ENCODE assay signal across 15 cellular contexts in the genomic region with DNA sequence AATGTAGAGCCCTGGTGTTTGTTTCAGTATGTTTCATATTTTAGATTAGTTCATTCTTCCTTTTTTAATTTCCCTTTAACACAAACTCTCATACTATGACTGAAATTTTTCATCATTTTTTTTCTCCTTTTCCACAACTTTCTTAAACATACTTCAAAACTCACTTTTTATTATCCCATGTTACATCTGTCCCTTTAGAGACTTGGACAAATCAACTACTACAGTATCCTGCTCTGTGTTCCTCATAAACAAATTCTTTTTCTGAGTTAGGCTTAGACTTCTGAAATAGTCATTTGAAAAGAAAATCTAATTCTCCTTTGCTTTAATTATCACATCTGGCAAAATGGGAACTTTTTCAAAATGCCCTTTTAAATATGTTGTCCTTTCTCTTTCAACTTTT. TPM values are rescaled to one million over a fixed set of nuclear protein-coding genes. Genes with fewer than 3 reads are reported as not detected.
DNase-seq lines count a peak whose midpoint lies in the region; ATAC-seq and TF ChIP-seq lines count a peak whose summit lies in the region.
"Had no signal": no experiment of that assay in that cellular context is flagged by ENCODE, and none has a peak within 500 bp of the region (broad histone marks: within the 10 kb centered on the region; RNA-seq: fewer than 3 reads in every experiment).

No MANE protein-coding gene starts in this region.

- H3K4me1 Mint-ChIP-seq in CD14-positive monocyte: peaks cover 38% of the 10 kb centered on the region
- peaks cover 58% of the 10 kb centered on the region for H3K4me1 Mint-ChIP-seq in activated T-helper 1 cell treated with anti-CD3 and anti-CD28 coated beads, Interleukin-12 subunit alpha, Interleukin-12 subunit beta, Interleukin-2, Interleukin-4 antibody, amounts not matched to agents 30 ng/mL and 10 ng/mL and 1 ng/mL, durations not matched to agents 14 hours and 24 hours and 36 hours (ENCODE audit: low read depth)
- peaks cover 53 to 97% (median 85%) of the 10 kb centered on the region in 7 donors for H3K4me1 Mint-ChIP-seq in naive thymus-derived CD4-positive, alpha-beta T cell

- CTCF ChIA-PET in naive thymus-derived CD4-positive, alpha-beta T cell (lab: Charles Lee): interaction anchor here (0.6 kb wide), 1 partner anchor 94 kb away, joined by 3 read pairs; no protein-coding TSS in a partner anchor

- H3F3A ChIP-seq in DOHH2 (ENCODE audit: control insufficient read depth, insufficient read depth): peaks cover 22% of the 10 kb centered on the region

- H3K27me3 Mint-ChIP-seq in CD14-positive monocyte (ENCODE audit: low read depth in 3 of 3): no peaks in the 10 kb centered on the region
- no peaks in the 10 kb centered on the region for H3K27me3 Mint-ChIP-seq in activated T-helper 1 cell treated with anti-CD3 and anti-CD28 coated beads, Interleukin-12 subunit alpha, Interleukin-12 subunit beta, Interleukin-2, Interleukin-4 antibody, amounts not matched to agents 30 ng/mL and 10 ng/mL and 1 ng/mL, durations not matched to agents 14 hours and 24 hours and 36 hours (ENCODE audit: insufficient read depth)
- no peaks in the 10 kb centered on the region for H3K27me3 Mint-ChIP-seq in naive thymus-derived CD4-positive, alpha-beta T cell
- H3K27me3 Mint-ChIP-seq: type B pancreatic cell had no signal

- no peaks in the 10 kb centered on the region for H3K9me3 ChIP-seq in DOHH2 (ENCODE audit: control insufficient read depth, insufficient read depth, low read length)
- no peaks in the 10 kb centered on the region for H3K9me3 ChIP-seq in naive thymus-derived CD4-positive, alpha-beta T cell (ENCODE audit: control insufficient read depth in 2 of 3, low read length in 3 of 3)
- no peaks in the 10 kb centered on the region for H3K9me3 ChIP-seq in upper lobe of left lung

- peaks cover 8 to 9% of the 10 kb centered on the region in 2 donors for H3K36me3 Mint-ChIP-seq in CD14-positive monocyte
- H3K36me3 Mint-ChIP-seq in activated T-helper 1 cell treated with anti-CD3 and anti-CD28 coated beads, Interleukin-12 subunit alpha, Interleukin-12 subunit beta, Interleukin-2, Interleukin-4 antibody, amounts not matched to agents 30 ng/mL and 10 ng/mL and 1 ng/mL, durations not matched to agents 14 hours and 24 hours and 36 hours (ENCODE audit: low read depth): peaks cover 16% of the 10 kb centered on the region
- H3K36me3 Mint-ChIP-seq in naive thymus-derived CD4-positive, alpha-beta T cell: peaks cover 0 to 14% (median 3%) of the 10 kb centered on the region in 5 donors

- peaks cover 100% of the 10 kb centered on the region for H3K79me2 ChIP-seq in DOHH2 (ENCODE audit: control insufficient read depth, low read length)

- H3K9me2 ChIP-seq in DOHH2 (replicated peaks; ENCODE audit: control insufficient read depth, low read length): no peaks in the 10 kb centered on the region

- no peak for TF ChIP-seq POLR2A in upper lobe of left lung (IDR thresholded peaks at IDR 0.05)

- no peak overlapping the region for H3K27ac ChIP-seq in DOHH2 (ENCODE audit: low read depth, low read length)
- H3K27ac ChIP-seq in naive thymus-derived CD4-positive, alpha-beta T cell (ENCODE audit: low read depth, low read length): no peak overlapping the region
- no peak overlapping the region for H3K27ac ChIP-seq in upper lobe of left lung
- H3K27ac ChIP-seq: C4-2B, coronary artery had no signal

- TF ChIP-seq CTCF in CD14-positive monocyte (IDR thresholded peaks at IDR 0.05) (no peak), DOHH2 (IDR thresholded peaks at IDR 0.05; ENCODE audit: low read depth, low read length, poor library complexity, severe bottlenecking) (no peak), upper lobe of left lung (IDR thresholded peaks at IDR 0.05) (no peak)

- H3K9me3 Mint-ChIP-seq in CD14-positive monocyte: no peaks in the 10 kb centered on the region
- H3K9me3 Mint-ChIP-seq in activated T-helper 1 cell treated with anti-CD3 and anti-CD28 coated beads, Interleukin-12 subunit alpha, Interleukin-12 subunit beta, Interleukin-2, Interleukin-4 antibody, amounts not matched to agents 30 ng/mL and 10 ng/mL and 1 ng/mL, durations not matched to agents 14 hours and 24 hours and 36 hours: no peaks in the 10 kb centered on the region
- peaks cover 0 to 3% (median 0%) of the 10 kb centered on the region in 11 donors for H3K9me3 Mint-ChIP-seq in naive thymus-derived CD4-positive, alpha-beta T cell
- H3K9me3 Mint-ChIP-seq: type B pancreatic cell had no signal

- no peak overlapping the region for H3K4me3 Mint-ChIP-seq in CD14-positive monocyte
- H3K4me3 Mint-ChIP-seq in activated T-helper 1 cell treated with anti-CD3 and anti-CD28 coated beads, Interleukin-12 subunit alpha, Interleukin-12 subunit beta, Interleukin-2, Interleukin-4 antibody, amounts not matched to agents 30 ng/mL and 10 ng/mL and 1 ng/mL, durations not matched to agents 14 hours and 24 hours and 36 hours: peak overlapping the region; percentile 9
- H3K4me3 Mint-ChIP-seq in naive thymus-derived CD4-positive, alpha-beta T cell: peak overlapping the region; percentile 4 to 93 (median 58)
- H3K4me3 Mint-ChIP-seq: type B pancreatic cell had no signal

- DNase-seq in CD14-positive monocyte (ENCODE audit: low spot score) (no peak), upper lobe of left lung (no peak), Right ventricle myocardium superior (no peak)
- DNase-seq in activated T-helper 1 cell treated with anti-CD3 and anti-CD28 coated beads, Interleukin-12 subunit alpha, Interleukin-12 subunit beta, Interleukin-2, Interleukin-4 antibody, amounts not matched to agents 30 ng/mL and 10 ng/mL and 1 ng/mL, durations not matched to agents 14 hours and 24 hours and 36 hours (ENCODE audit: low spot score): no peak
- no peak for DNase-seq in naive thymus-derived CD4-positive, alpha-beta T cell
- no peak for DNase-seq in stimulated activated naive CD4-positive, alpha-beta T cell treated with Interleukin-2 at 50 U/mL for 16 hours (lab: John Stamatoyannopoulos, UW)
- no peak for DNase-seq in NK-92 treated with Interleukin-12 subunit alpha and Interleukin-12 subunit beta, amount 100 ng/mL, for 24 hours (lab: John Stamatoyannopoulos, UW)
- DNase-seq: hypothalamus, left cardiac atrium, NCI-H2029 treated with DMSO at 0.1 percent for 48 hours, NCI-H526 treated with DMSO at 0.1 percent for 48 hours had no signal

- H3K27ac Mint-ChIP-seq in CD14-positive monocyte: peak overlapping the region in 4 of 7 donors; percentile 3 to 63 (median 33)
- peak overlapping the region; percentile 5 for H3K27ac Mint-ChIP-seq in activated T-helper 1 cell treated with anti-CD3 and anti-CD28 coated beads, Interleukin-12 subunit alpha, Interleukin-12 subunit beta, Interleukin-2, Interleukin-4 antibody, amounts not matched to agents 30 ng/mL and 10 ng/mL and 1 ng/mL, durations not matched to agents 14 hours and 24 hours and 36 hours
- peak overlapping the region in 7 of 9 donors; percentile 3 to 57 (median 31) for H3K27ac Mint-ChIP-seq in naive thymus-derived CD4-positive, alpha-beta T cell
- H3K27ac Mint-ChIP-seq: type B pancreatic cell had no signal

- ATAC-seq in naive thymus-derived CD4-positive, alpha-beta T cell: no peak
- ATAC-seq in upper lobe of left lung (ENCODE audit: low FRiP score in 2 of 2) (no peak), Right ventricle myocardium superior (ENCODE audit: poor library complexity) (no peak)
- ATAC-seq: left cardiac atrium had no signal

- H3K4me1 ChIP-seq in DOHH2 (ENCODE audit: control insufficient read depth, low read length) (peaks cover 51% of the 10 kb centered on the region), upper lobe of left lung (peaks cover 40 to 72% (median 62%) of the 10 kb centered on the region in 4 donors)
- H3K4me1 ChIP-seq in naive thymus-derived CD4-positive, alpha-beta T cell (ENCODE audit: control insufficient read depth in 2 of 2, insufficient read depth in 2 of 2, low read length in 2 of 2): peaks cover 74 to 86% of the 10 kb centered on the region in 2 donors

- intact Hi-C loops in CD14-positive monocyte (cut with micrococcal nuclease) (loop anchor here in 1 of 2 donors (2.0 kb wide), 1 partner anchor 32 kb away; a partner anchor contains a TSS), Right ventricle myocardium superior (cut with DNase I) (no loop called here)
- intact Hi-C loops in activated T-helper 1 cell treated with anti-CD3 and anti-CD28 coated beads, Interleukin-12 subunit alpha, Interleukin-12 subunit beta, Interleukin-2, Interleukin-4 antibody, amounts not matched to agents 30 ng/mL and 10 ng/mL and 1 ng/mL, durations not matched to agents 14 hours and 24 hours and 36 hours (cut with micrococcal nuclease): no loop called here
- intact Hi-C loops in naive thymus-derived CD4-positive, alpha-beta T cell (cut with micrococcal nuclease): loop anchor here in 1 of 2 donors (2.0 kb wide), 1 partner anchor 14 kb away; no protein-coding TSS in a partner anchor

- H3K36me3 ChIP-seq in DOHH2 (ENCODE audit: control insufficient read depth, low read length) (peaks cover 78% of the 10 kb centered on the region), upper lobe of left lung (no peaks in the 10 kb centered on the region)
- H3K36me3 ChIP-seq in naive thymus-derived CD4-positive, alpha-beta T cell (ENCODE audit: control insufficient read depth in 2 of 3, insufficient read depth in 3 of 3, low read length in 3 of 3): peaks cover 0 to 4% (median 0%) of the 10 kb centered on the region in 3 experiments

- H3K4me3 ChIP-seq in DOHH2 (ENCODE audit: low read length): no peak overlapping the region
- H3K4me3 ChIP-seq in naive thymus-derived CD4-positive, alpha-beta T cell (ENCODE audit: low read length): no peak overlapping the region
- H3K4me3 ChIP-seq in upper lobe of left lung: no peak overlapping the region
- H3K4me3 ChIP-seq: coronary artery had no signal

- H3K4me2 ChIP-seq in DOHH2 (ENCODE audit: low read length): 0 out of 2 replicates have a peak overlapping the region, but pooled peaks have one; percentile 2

- no peaks in the 10 kb centered on the region for H3K27me3 ChIP-seq in DOHH2 (ENCODE audit: control insufficient read depth, low read length)
- no peaks in the 10 kb centered on the region for H3K27me3 ChIP-seq in naive thymus-derived CD4-positive, alpha-beta T cell (ENCODE audit: control insufficient read depth in 2 of 2, insufficient read depth in 2 of 2, low read length in 2 of 2)
- no peaks in the 10 kb centered on the region for H3K27me3 ChIP-seq in upper lobe of left lung

- POLR2A ChIA-PET in naive thymus-derived CD4-positive, alpha-beta T cell (lab: Charles Lee): interaction anchor here (0.8 to 6.9 kb wide), 2 partner anchors 13 to 15 kb away, joined by 4 to 67 read pairs; a partner anchor contains a TSS

- TF ChIP-seq EP300 in upper lobe of left lung (IDR thresholded peaks at IDR 0.05): no peak

- H4K20me1 ChIP-seq in DOHH2 (ENCODE audit: control insufficient read depth, insufficient read depth, low read depth, low read length): peaks cover 70% of the 10 kb centered on the region

RNA-seq across cellular contexts. Expression of a gene that starts 15.3 kb away (rescaled TPM):
- 100 to 1,000 TPM; 137 to 174 TPM for polyA plus RNA-seq in CD14-positive monocyte
- total RNA-seq in activated T-helper 1 cell treated with anti-CD3 and anti-CD28 coated beads, Interleukin-12 subunit alpha, Interleukin-12 subunit beta, Interleukin-2, Interleukin-4 antibody, amounts not matched to agents 30 ng/mL and 10 ng/mL and 1 ng/mL, durations not matched to agents 14 hours and 24 hours and 36 hours: 232 and 258 TPM in 2 replicates
- 100 to 1,000 TPM; 219 to 333 (median 274) TPM for total RNA-seq in naive thymus-derived CD4-positive, alpha-beta T cell
- polyA plus RNA-seq in naive thymus-derived CD4-positive, alpha-beta T cell: 100 to 1,000 TPM; 313 to 379 TPM
- total RNA-seq in upper lobe of left lung (100 to 1,000 TPM; 125 to 264 (median 158) TPM), Right ventricle myocardium superior (111 TPM)

RNA-seq across cellular contexts. Expression of a gene that starts 32.9 kb away (rescaled TPM):
- polyA plus RNA-seq in CD14-positive monocyte: 100 to 1,000 TPM; 313 to 325 TPM
- 88.4 and 97.3 TPM in 2 replicates for total RNA-seq in activated T-helper 1 cell treated with anti-CD3 and anti-CD28 coated beads, Interleukin-12 subunit alpha, Interleukin-12 subunit beta, Interleukin-2, Interleukin-4 antibody, amounts not matched to agents 30 ng/mL and 10 ng/mL and 1 ng/mL, durations not matched to agents 14 hours and 24 hours and 36 hours
- 100 to 1,000 TPM in 3 of 5 experiments, 10 to 100 TPM in 2; 88.8 to 121 (median 106) TPM for total RNA-seq in naive thymus-derived CD4-positive, alpha-beta T cell
- 100 to 1,000 TPM; 374 to 417 TPM for polyA plus RNA-seq in naive thymus-derived CD4-positive, alpha-beta T cell
- 100 to 1,000 TPM in 1 of 6 donors, 10 to 100 TPM in 5; 36.7 to 103 (median 67.8) TPM for total RNA-seq in upper lobe of left lung
- total RNA-seq in Right ventricle myocardium superior: 142 TPM

Comparison
In these comparisons a context has a peak if more than half of its experiments do, and no peak if none do; other contexts are left out.
1. H3K4me3 Mint-ChIP-seq: peak in activated T-helper 1 cell treated with anti-CD3 and anti-CD28 coated beads, Interleukin-12 subunit alpha, Interleukin-12 subunit beta, Interleukin-2, Interleukin-4 antibody, amounts not matched to agents 30 ng/mL and 10 ng/mL and 1 ng/mL, durations not matched to agents 14 hours and 24 hours and 36 hours (single experiment) and naive thymus-derived CD4-positive, alpha-beta T cell (10 of 10); none in CD14-positive monocyte (0 of 2).
2. Peak in every context shown above with its lines, with median percentiles within 50 percentile points of each other: H3K27ac Mint-ChIP-seq.